Comparison of ENCODE assay signal across 1 cellular context in genomic region chr15:82749951-82750830, GRCh38.
TF ChIP-seq lines count a peak whose summit lies in the region.

No MANE protein-coding gene starts in this region.

TF ChIP-seq in GM12878, 131 proteins besides CTCF, POLR2A, EP300 and RAD21 (continued from another document and continues in another):
- TF ChIP-seq REST (IDR thresholded peaks at IDR 0.05; ENCODE audit: low read depth, low read length) (no peak), STAT3 (IDR thresholded peaks at IDR 0.05; ENCODE audit: low read depth, low read length) (no peak), HSF1 (IDR thresholded peaks at IDR 0.05; ENCODE audit: low read depth, low read length) (0 out of 2 replicates have a peak, but pooled peaks have one; percentile 19), CREM (IDR thresholded peaks at IDR 0.05; ENCODE audit: low read depth) (peak; percentile 55), HDAC6 (IDR thresholded peaks at IDR 0.05; ENCODE audit: unreplicated experiment) (peak; percentile 29), BRCA1 (IDR thresholded peaks at IDR 0.05; ENCODE audit: low read depth, low read length) (no peak), PBX3 (IDR thresholded peaks at IDR 0.05; ENCODE audit: insufficient replicate concordance, low read depth, low read length) (no peak), DPF2 (IDR thresholded peaks at IDR 0.05) (no peak), CHD2 (IDR thresholded peaks at IDR 0.05; ENCODE audit: borderline replicate concordance, low read depth, low read length) (0 out of 2 replicates have a peak, but pooled peaks have one; percentile 30), SREBF2 (IDR thresholded peaks at IDR 0.05; ENCODE audit: low read length) (no peak), MXI1 (IDR thresholded peaks at IDR 0.05; ENCODE audit: low read depth, low read length) (peak; percentile 96), RELA (IDR thresholded peaks at IDR 0.05; ENCODE audit: borderline replicate concordance, partially characterized antibody) (no peak), IRF5 (IDR thresholded peaks at IDR 0.05; ENCODE audit: borderline replicate concordance) (no peak), POU2F2 (IDR thresholded peaks at IDR 0.05; ENCODE audit: borderline replicate concordance, low read depth, low read length) (0 out of 3 replicates have a peak, but pooled peaks have one; percentile 16), PRDM15 (CRISPR knock-in tag; IDR thresholded peaks at IDR 0.05) (no peak), RUNX3 (IDR thresholded peaks at IDR 0.05; ENCODE audit: low read length) (peak; percentile 51; the same call in 1 of the 2 replicates), YBX1 (IDR thresholded peaks at IDR 0.05) (no peak), CHD1 (IDR thresholded peaks at IDR 0.05; ENCODE audit: low read depth, low read length) (no peak), EZH2 (IDR thresholded peaks at IDR 0.05; ENCODE audit: borderline replicate concordance, control insufficient read depth, low read depth, low read length) (no peak), FOS (IDR thresholded peaks at IDR 0.05; ENCODE audit: borderline replicate concordance, extremely low read depth, insufficient read length) (no peak), E4F1 (IDR thresholded peaks at IDR 0.05; ENCODE audit: borderline replicate concordance, partially characterized antibody) (peak; percentile 16), GATAD2B (conservative IDR thresholded peaks at IDR 0.05; ENCODE audit: low read depth) (0 out of 2 replicates have a peak, but pooled peaks have one; percentile 18), IRF4 (IDR thresholded peaks at IDR 0.05; ENCODE audit: low read depth, low read length) (no peak), BMI1 (IDR thresholded peaks at IDR 0.05; ENCODE audit: borderline replicate concordance) (no peak), FOXK2 (IDR thresholded peaks at IDR 0.05) (no peak), KAT2A (conservative IDR thresholded peaks at IDR 0.05; ENCODE audit: control insufficient read depth, low read depth, low read length) (no peak), ZZZ3 (IDR thresholded peaks at IDR 0.05; ENCODE audit: control insufficient read depth, insufficient read length, low read depth) (no peak), SMARCA5 (IDR thresholded peaks at IDR 0.05) (no peak), ZNF24 (IDR thresholded peaks at IDR 0.05) (no peak), JUNB (IDR thresholded peaks at IDR 0.05) (no peak), BCL11A (IDR thresholded peaks at IDR 0.05; ENCODE audit: low read depth, low read length) (no peak), NFYA (IDR thresholded peaks at IDR 0.05; ENCODE audit: borderline replicate concordance, low read depth, low read length) (no peak), RELB (IDR thresholded peaks at IDR 0.05; ENCODE audit: low read depth) (peak; percentile 67), WRNIP1 (IDR thresholded peaks at IDR 0.05; ENCODE audit: borderline replicate concordance, low read depth, low read length) (no peak), CREB1 (IDR thresholded peaks at IDR 0.05; ENCODE audit: low read depth) (peak; percentile 82), POLR2AphosphoS2 (IDR thresholded peaks at IDR 0.05; ENCODE audit: low read depth, low read length) (peak; percentile 92), SMC3 (IDR thresholded peaks at IDR 0.05; ENCODE audit: borderline replicate concordance, low read length) (no peak; the same call in 1 of the 2 replicates), E2F8 (IDR thresholded peaks at IDR 0.05; ENCODE audit: low read depth, partially characterized antibody) (peak; percentile 55), USF1 (IDR thresholded peaks at IDR 0.05; ENCODE audit: borderline replicate concordance, extremely low read length, insufficient read depth, low read depth, low read length) (peak; percentile 46), ZNF384 (IDR thresholded peaks at IDR 0.05; ENCODE audit: borderline replicate concordance, low read depth, low read length) (no peak), TCF12 (IDR thresholded peaks at IDR 0.05; ENCODE audit: low read depth, low read length) (no peak), NBN (IDR thresholded peaks at IDR 0.05) (0 out of 2 replicates have a peak, but pooled peaks have one; percentile 61), MTA3 (IDR thresholded peaks at IDR 0.05; ENCODE audit: borderline replicate concordance, low read length) (no peak), TAF1 (IDR thresholded peaks at IDR 0.05; ENCODE audit: borderline replicate concordance, low read depth, low read length) (peak; percentile 63; the same call in 1 of the 2 replicates), SREBF1 (IDR thresholded peaks at IDR 0.05; ENCODE audit: low read length) (no peak)
